ENCODE assay signal across 14 cellular contexts in genomic region chr20:48659888-48660287, GRCh38.
DNase-seq lines count a peak whose midpoint lies in the region; ATAC-seq and TF ChIP-seq lines count a peak whose summit lies in the region.
"Had no signal": no experiment of that assay in that cellular context is flagged by ENCODE, and none has a peak within 500 bp of the region (broad histone marks: within the 10 kb centered on the region; RNA-seq: fewer than 3 reads in every experiment).

No MANE protein-coding gene starts in this region.

- DNase-seq in NCI-H1694 treated with DMSO at 0.1 percent for 48 hours (lab: John Stamatoyannopoulos, UW) (peak; percentile 85), COLO668 (lab: John Stamatoyannopoulos, UW; ENCODE audit: unreplicated experiment) (no peak), OCI-M2 (lab: John Stamatoyannopoulos, UW; ENCODE audit: unreplicated experiment) (no peak), smooth muscle cell (lab: John Stamatoyannopoulos, UW; ENCODE audit: unreplicated experiment) (no peak)
- DNase-seq in naive thymus-derived CD8-positive, alpha-beta T cell = no peak
- DNase-seq: activated CD8-positive, alpha-beta memory T cell treated with anti-CD3 and anti-CD28 coated beads, Interleukin-2, amount 10 ng/mL, durations not matched to agents 7 days and 5 days; HCEC 1CT; NCI-H526; SHP77 treated with DMSO at 0.1 percent for 48 hours; stimulated activated CD4-positive, alpha-beta T cell treated with anti-CD3 and anti-CD28 coated beads, Interleukin-4, amount 100 ng/mL, for 1 hour; stimulated activated naive B cell treated with anti-CD40 and anti-IgM and Interleukin-4, amounts not matched to agents 10 μg/mL and 1 μg/mL and 100 μg/mL, for 72 hours had no signal

- WGBS in smooth muscle cell (ENCODE audit: low lambda C conversion rate) = 92% methylated on average over 8 of the region's 8 CpGs

- H3K79me2 ChIP-seq in smooth muscle cell (ENCODE audit: low read depth) = no peaks in the 10 kb centered on the region

- H3K36me3 Mint-ChIP-seq in naive thymus-derived CD8-positive, alpha-beta T cell = peaks cover 13 to 88% (median 43%) of the 10 kb centered on the region in 3 donors

- no peaks in the 10 kb centered on the region for H3K27me3 ChIP-seq in BLaER1 treated with 17β-estradiol and CSF1 and Interleukin-3, amounts not matched to agents 10 nM and 100 nM
- no peaks in the 10 kb centered on the region for H3K27me3 ChIP-seq in smooth muscle cell (ENCODE audit: low read depth)

- H3K9me3 Mint-ChIP-seq in naive thymus-derived CD8-positive, alpha-beta T cell = peaks cover 0 to 11% (median 0%) of the 10 kb centered on the region in 9 donors

- POLR2A ChIA-PET in naive thymus-derived CD8-positive, alpha-beta T cell (lab: Charles Lee) = no interaction called here

- peaks cover 0 to 92% (median 24%) of the 10 kb centered on the region in 11 experiments; a peak in 15 of 22 replicates for H3K36me3 ChIP-seq in BLaER1 treated with 17β-estradiol and CSF1 and Interleukin-3, amounts not matched to agents 10 nM and 100 nM
- H3K36me3 ChIP-seq in smooth muscle cell (ENCODE audit: low read depth) = no peaks in the 10 kb centered on the region

- peaks cover 9 to 42% (median 20%) of the 10 kb centered on the region in 4 donors for H3K4me1 Mint-ChIP-seq in naive thymus-derived CD8-positive, alpha-beta T cell

- H3K9ac ChIP-seq in BLaER1 treated with 17β-estradiol and CSF1 and Interleukin-3, amounts not matched to agents 10 nM and 100 nM = peak overlapping the region in 2 of 11 experiments; percentile 2 to 29; a peak in 3 of 22 replicates
- H3K9ac ChIP-seq in smooth muscle cell (ENCODE audit: low read depth) = no peak overlapping the region

- TF ChIP-seq CTCF in smooth muscle cell (IDR thresholded peaks at IDR 0.05; ENCODE audit: borderline replicate concordance, insufficient read depth, poor library complexity, severe bottlenecking) = no peak

- no peak overlapping the region for H2AFZ ChIP-seq in smooth muscle cell (ENCODE audit: low read depth)

- H3K4me1 ChIP-seq in BLaER1 treated with 17β-estradiol and CSF1 and Interleukin-3, amounts not matched to agents 10 nM and 100 nM = peaks cover 16 to 67% (median 59%) of the 10 kb centered on the region in 10 experiments
- H3K4me1 ChIP-seq in smooth muscle cell (ENCODE audit: low read depth) = no peaks in the 10 kb centered on the region

- peak overlapping the region in 6 of 10 donors; percentile 9 to 96 (median 72) for H3K27ac Mint-ChIP-seq in naive thymus-derived CD8-positive, alpha-beta T cell

- ATAC-seq in naive thymus-derived CD8-positive, alpha-beta T cell = no peak
- ATAC-seq in esophagus mucosa = no peak
- ATAC-seq: activated CD8-positive, alpha-beta memory T cell treated with anti-CD3 and anti-CD28 coated beads, Interleukin-2, amount 10 ng/mL, durations not matched to agents 7 days and 5 days; stimulated activated naive B cell treated with anti-CD40 and anti-IgM and Interleukin-4, amounts not matched to agents 10 μg/mL and 1 μg/mL and 100 μg/mL, for 72 hours had no signal

- H3K4me2 ChIP-seq in BLaER1 treated with 17β-estradiol and CSF1 and Interleukin-3, amounts not matched to agents 10 nM and 100 nM = peak overlapping the region; percentile 30 to 66 (median 51); a peak in 20 of 22 replicates
- H3K4me2 ChIP-seq in smooth muscle cell = no peak overlapping the region

- peaks cover 0 to 13% (median 10%) of the 10 kb centered on the region in 11 experiments; a peak in 12 of 22 replicates for H3K9me3 ChIP-seq in BLaER1 treated with 17β-estradiol and CSF1 and Interleukin-3, amounts not matched to agents 10 nM and 100 nM (replicated peaks in 1 of 11)
- no peaks in the 10 kb centered on the region for H3K9me3 ChIP-seq in smooth muscle cell (replicated peaks; ENCODE audit: low read depth)

- no peaks in the 10 kb centered on the region for H3K27me3 Mint-ChIP-seq in naive thymus-derived CD8-positive, alpha-beta T cell
- H3K27me3 Mint-ChIP-seq: activated CD8-positive, alpha-beta memory T cell treated with anti-CD3 and anti-CD28 coated beads, Interleukin-2, amount 10 ng/mL, durations not matched to agents 7 days and 5 days; stimulated activated naive B cell treated with anti-CD40 and anti-IgM and Interleukin-4, amounts not matched to agents 10 μg/mL and 1 μg/mL and 100 μg/mL, for 72 hours had no signal

- no peak overlapping the region for H3K4me3 ChIP-seq in BLaER1 treated with 17β-estradiol and CSF1 and Interleukin-3, amounts not matched to agents 10 nM and 100 nM
- H3K4me3 ChIP-seq in smooth muscle cell = no peak overlapping the region

- no peak overlapping the region for H3K4me3 Mint-ChIP-seq in naive thymus-derived CD8-positive, alpha-beta T cell
- H3K4me3 Mint-ChIP-seq: activated CD8-positive, alpha-beta memory T cell treated with anti-CD3 and anti-CD28 coated beads, Interleukin-2, amount 10 ng/mL, durations not matched to agents 7 days and 5 days; stimulated activated naive B cell treated with anti-CD40 and anti-IgM and Interleukin-4, amounts not matched to agents 10 μg/mL and 1 μg/mL and 100 μg/mL, for 72 hours had no signal

- peaks cover 0 to 93% (median 0%) of the 10 kb centered on the region in 11 experiments; a peak in 7 of 22 replicates for H4K20me1 ChIP-seq in BLaER1 treated with 17β-estradiol and CSF1 and Interleukin-3, amounts not matched to agents 10 nM and 100 nM
- H4K20me1 ChIP-seq in smooth muscle cell (ENCODE audit: low read depth) = no peaks in the 10 kb centered on the region

- H3F3A ChIP-seq in smooth muscle cell (ENCODE audit: low read depth) = no peaks in the 10 kb centered on the region

- peak overlapping the region in 2 of 11 experiments; percentile 17 to 45; a peak in 1 of 22 replicates for H3K27ac ChIP-seq in BLaER1 treated with 17β-estradiol and CSF1 and Interleukin-3, amounts not matched to agents 10 nM and 100 nM
- peak overlapping the region; percentile 53 for H3K27ac ChIP-seq in angular gyrus (ENCODE audit: low read depth, low read length)
- H3K27ac ChIP-seq in smooth muscle cell (ENCODE audit: low read depth) = no peak overlapping the region
